In genomic region chr2:178891265-178891958, GRCh38 we compare ENCODE assay signal across 8 cellular contexts.
A peak's percentile ranks its signal among the peaks of the same experiment; 100 is the strongest.
DNase-seq lines count a peak whose midpoint lies in the region; TF ChIP-seq lines count a peak whose summit lies in the region.

No MANE protein-coding gene starts in this region.

- H3K27ac ChIP-seq in HEK293 (ENCODE audit: extremely low read depth, low read depth, low read length), result no peak overlapping the region

- H3K9me3 Mint-ChIP-seq in T-helper 2 cell treated with Interferon-gamma antibody and Interleukin-4, amounts not matched to agents 5 μg/mL and 100 μg/mL, for 36 hours, result no peaks in the 10 kb centered on the region

- CTCF ChIA-PET in HEK293 (lab: Yijun Ruan, JAX), result interaction anchor here (0.7 to 2.0 kb wide), 14 partner anchors 9 to 353 kb away, joined by 3 to 10 read pairs (median 4); no protein-coding TSS in a partner anchor

- H3K4me1 Mint-ChIP-seq in T-helper 2 cell treated with Interferon-gamma antibody and Interleukin-4, amounts not matched to agents 5 μg/mL and 100 μg/mL, for 36 hours (ENCODE audit: low read depth), result peaks cover 4% of the 10 kb centered on the region

- H3K36me3 Mint-ChIP-seq in T-helper 2 cell treated with Interferon-gamma antibody and Interleukin-4, amounts not matched to agents 5 μg/mL and 100 μg/mL, for 36 hours (ENCODE audit: low read depth), result no peaks in the 10 kb centered on the region

- in situ Hi-C loops in astrocyte of the spinal cord (cut with HindIII; ENCODE audit: low sequenced_read_pairs), result no loop called here

- H3K4me3 ChIP-seq in HEK293 (ENCODE audit: low read depth, low read length), result no peak overlapping the region
- H3K4me3 ChIP-seq in astrocyte of the spinal cord (ENCODE audit: low read depth, low read length), result no peak overlapping the region

- no peak overlapping the region for H3K27ac Mint-ChIP-seq in T-helper 2 cell treated with Interferon-gamma antibody and Interleukin-4, amounts not matched to agents 5 μg/mL and 100 μg/mL, for 36 hours

- H3K4me1 ChIP-seq in HEK293 (ENCODE audit: control insufficient read depth, insufficient read depth, low read length), result no peaks in the 10 kb centered on the region

- H3K9me3 ChIP-seq in HEK293 (ENCODE audit: control insufficient read depth, insufficient read depth, low read depth, low read length), result no peaks in the 10 kb centered on the region

- DNase-seq in NCI-H1092 (lab: John Stamatoyannopoulos, UW) (peak; percentile 24), astrocyte of the spinal cord (ENCODE audit: low read depth, low spot score) (peak; percentile 76), iPS DF 4.7 (ENCODE audit: extremely low read depth, low spot score) (peak; percentile 60), mesenteric fat pad (ENCODE audit: low spot score) (no peak)
- peak; percentile 51 for DNase-seq in T-helper 2 cell treated with Interferon-gamma antibody and Interleukin-4, amounts not matched to agents 5 μg/mL and 100 μg/mL, for 36 hours (ENCODE audit: low spot score)
- DNase-seq in stimulated activated CD4-positive, alpha-beta T cell treated with anti-CD3 and anti-CD28 coated beads, Interleukin-15, amount 100 ng/mL, for 24 hours, result peak; percentile 71

- no peaks in the 10 kb centered on the region for H3K36me3 ChIP-seq in HEK293 (ENCODE audit: control insufficient read depth in 2 of 2, insufficient read depth in 1 of 2, low read length in 2 of 2)

- POLR2A ChIA-PET in HEK293 (lab: Yijun Ruan, JAX), result no interaction called here

- peak; percentile 90 for TF ChIP-seq CTCF in GM12874 (IDR thresholded peaks at IDR 0.05; ENCODE audit: insufficient read depth, low read depth, low read length)
- peak; percentile 49; the same call in 1 of the 2 replicates for TF ChIP-seq CTCF in HEK293 (tag by site-specific recombination; IDR thresholded peaks at IDR 0.05)
- peak; percentile 99 for TF ChIP-seq CTCF in astrocyte of the spinal cord (IDR thresholded peaks at IDR 0.05; ENCODE audit: low read depth, low read length)

- no peaks in the 10 kb centered on the region for H3K27me3 Mint-ChIP-seq in T-helper 2 cell treated with Interferon-gamma antibody and Interleukin-4, amounts not matched to agents 5 μg/mL and 100 μg/mL, for 36 hours (ENCODE audit: low read depth)

- no peak overlapping the region for H3K4me3 Mint-ChIP-seq in T-helper 2 cell treated with Interferon-gamma antibody and Interleukin-4, amounts not matched to agents 5 μg/mL and 100 μg/mL, for 36 hours

TF ChIP-seq in HEK293, 187 proteins besides CTCF, POLR2A, EP300 and RAD21:
- TF ChIP-seq ZNF660 (tag by site-specific recombination; IDR thresholded peaks at IDR 0.05), result 0 out of 2 replicates have a peak, but pooled peaks have one; percentile 15
- TF ChIP-seq ZFHX2 (tag by site-specific recombination; conservative IDR thresholded peaks at IDR 0.05), result no peak
- TF ChIP-seq, protein P1, sequence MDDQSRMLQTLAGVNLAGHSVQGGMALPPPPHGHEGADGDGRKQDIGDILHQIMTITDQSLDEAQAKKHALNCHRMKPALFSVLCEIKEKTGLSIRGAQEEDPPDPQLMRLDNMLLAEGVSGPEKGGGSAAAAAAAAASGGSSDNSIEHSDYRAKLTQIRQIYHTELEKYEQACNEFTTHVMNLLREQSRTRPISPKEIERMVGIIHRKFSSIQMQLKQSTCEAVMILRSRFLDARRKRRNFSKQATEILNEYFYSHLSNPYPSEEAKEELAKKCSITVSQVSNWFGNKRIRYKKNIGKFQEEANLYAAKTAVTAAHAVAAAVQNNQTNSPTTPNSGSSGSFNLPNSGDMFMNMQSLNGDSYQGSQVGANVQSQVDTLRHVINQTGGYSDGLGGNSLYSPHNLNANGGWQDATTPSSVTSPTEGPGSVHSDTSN (CRISPR knock-in tag; IDR thresholded peaks at IDR 0.05), result no peak
- TF ChIP-seq ZNF654 (tag by site-specific recombination; IDR thresholded peaks at IDR 0.05; ENCODE audit: low read depth), result peak; percentile 53
- TF ChIP-seq ZNF645 (tag by site-specific recombination; IDR thresholded peaks at IDR 0.05), result no peak
- TF ChIP-seq, protein P2, sequence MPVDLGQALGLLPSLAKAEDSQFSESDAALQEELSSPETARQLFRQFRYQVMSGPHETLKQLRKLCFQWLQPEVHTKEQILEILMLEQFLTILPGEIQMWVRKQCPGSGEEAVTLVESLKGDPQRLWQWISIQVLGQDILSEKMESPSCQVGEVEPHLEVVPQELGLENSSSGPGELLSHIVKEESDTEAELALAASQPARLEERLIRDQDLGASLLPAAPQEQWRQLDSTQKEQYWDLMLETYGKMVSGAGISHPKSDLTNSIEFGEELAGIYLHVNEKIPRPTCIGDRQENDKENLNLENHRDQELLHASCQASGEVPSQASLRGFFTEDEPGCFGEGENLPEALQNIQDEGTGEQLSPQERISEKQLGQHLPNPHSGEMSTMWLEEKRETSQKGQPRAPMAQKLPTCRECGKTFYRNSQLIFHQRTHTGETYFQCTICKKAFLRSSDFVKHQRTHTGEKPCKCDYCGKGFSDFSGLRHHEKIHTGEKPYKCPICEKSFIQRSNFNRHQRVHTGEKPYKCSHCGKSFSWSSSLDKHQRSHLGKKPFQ (tag by site-specific recombination; IDR thresholded peaks at IDR 0.05), result no peak

Comparison
In these comparisons a context has a peak if more than half of its experiments do, and no peak if none do; other contexts are left out.
1. CTCF ChIP-seq: peak in every context shown above with its lines; median percentile 99 in astrocyte of the spinal cord; 90 in GM12874; 49 in HEK293.